Comparison of ENCODE assay signal across 2 cellular contexts in genomic region chr2:42372801-42373200, GRCh38.
TF ChIP-seq lines count a peak whose summit lies in the region.

No MANE protein-coding gene starts in this region.

TF ChIP-seq in SK-N-SH treated with all-trans-retinoic acid at 6 μM for 48 hours, 23 proteins besides CTCF, POLR2A, EP300 and RAD21 (continued from another document):
- TF ChIP-seq TSHZ2 (CRISPR knock-in tag; IDR thresholded peaks at IDR 0.05) (no peak), CREB5 (CRISPR knock-in tag; IDR thresholded peaks at IDR 0.05; ENCODE audit: low read depth) (no peak), ZNF8 (CRISPR knock-in tag; IDR thresholded peaks at IDR 0.05) (no peak), TOX (CRISPR knock-in tag; IDR thresholded peaks at IDR 0.05; ENCODE audit: borderline replicate concordance) (no peak)

TF ChIP-seq in neural cell, 6 proteins besides CTCF, POLR2A, EP300 and RAD21 (continued from another document):
- TF ChIP-seq TAF1 (IDR thresholded peaks at IDR 0.05; ENCODE audit: low read depth): no peak
- TF ChIP-seq POLR2AphosphoS5 (IDR thresholded peaks at IDR 0.05): no peak
